In genomic region chr18:9101730-9102390, GRCh38 we compare ENCODE assay signal across 1 cellular context.
A peak's percentile ranks its signal among the peaks of the same experiment; 100 is the strongest.
TF ChIP-seq lines count a peak whose summit lies in the region.

No MANE protein-coding gene starts in this region.

TF ChIP-seq in K562, 482 proteins besides CTCF, POLR2A, EP300 and RAD21 (continued from another document and continues in another):
- TF ChIP-seq RBBP5 (IDR thresholded peaks at IDR 0.05; ENCODE audit: borderline replicate concordance, insufficient read depth, low read length, poor library complexity, severe bottlenecking) (no peak), E2F3 (CRISPR knock-in tag; IDR thresholded peaks at IDR 0.05) (no peak), MLX (CRISPR knock-in tag; conservative IDR thresholded peaks at IDR 0.05) (no peak), ELF1 (tag; IDR thresholded peaks at IDR 0.05) (peak; percentile 81), TARDBP (IDR thresholded peaks at IDR 0.05) (peak; percentile 54; the same call in 1 of the 2 replicates), HNRNPL (IDR thresholded peaks at IDR 0.05; ENCODE audit: low read depth, low read length) (no peak), ATF2 (CRISPR knock-in tag; IDR thresholded peaks at IDR 0.05) (no peak), ZHX1 (conservative IDR thresholded peaks at IDR 0.05; ENCODE audit: low read length) (no peak), ARHGAP35 (IDR thresholded peaks at IDR 0.05; ENCODE audit: partially characterized antibody) (no peak), MLLT1 (IDR thresholded peaks at IDR 0.05) (peak; percentile 30 to 62; a peak in 1 of 4 replicates), ZNF232 (CRISPR knock-in tag; IDR thresholded peaks at IDR 0.05) (no peak), NFYB (IDR thresholded peaks at IDR 0.05; ENCODE audit: extremely low read depth, insufficient read length) (no peak), IRF1 (CRISPR knock-in tag; IDR thresholded peaks at IDR 0.05; ENCODE audit: borderline replicate concordance) (no peak), ZNF764 (CRISPR knock-in tag; IDR thresholded peaks at IDR 0.05; ENCODE audit: low read depth) (no peak), ZNF24 (IDR thresholded peaks at IDR 0.05) (no peak), ZKSCAN8 (CRISPR knock-in tag; IDR thresholded peaks at IDR 0.05) (no peak), ARID3B (CRISPR knock-in tag; IDR thresholded peaks at IDR 0.05; ENCODE audit: borderline replicate concordance) (no peak), SRSF1 (IDR thresholded peaks at IDR 0.05; ENCODE audit: low read depth, low read length) (no peak), KAT2B (IDR thresholded peaks at IDR 0.05; ENCODE audit: low read depth, low read length) (no peak), STAG1 (CRISPR knock-in tag; IDR thresholded peaks at IDR 0.05; ENCODE audit: borderline replicate concordance) (no peak), SNAPC5 (CRISPR knock-in tag; IDR thresholded peaks at IDR 0.05) (no peak), MYBL2 (IDR thresholded peaks at IDR 0.05; ENCODE audit: low read depth) (no peak), MYBL2 (CRISPR knock-in tag; IDR thresholded peaks at IDR 0.05; ENCODE audit: borderline replicate concordance) (no peak), SIN3A (IDR thresholded peaks at IDR 0.05; ENCODE audit: borderline replicate concordance in 2 of 2, control insufficient read depth in 1 of 2, low read depth in 2 of 2, low read length in 2 of 2) (no peak), ARID1B (IDR thresholded peaks at IDR 0.05) (no peak), POLR2H (tag; IDR thresholded peaks at IDR 0.05; ENCODE audit: low read depth) (peak; percentile 85), GABPB2 (CRISPR knock-in tag; conservative IDR thresholded peaks at IDR 0.05) (no peak), ATF1 (CRISPR knock-in tag; IDR thresholded peaks at IDR 0.05) (no peak), ATF1 (tag; IDR thresholded peaks at IDR 0.05) (peak; percentile 90), TAF7 (tag; IDR thresholded peaks at IDR 0.05) (no peak), MEF2D (tag; conservative IDR thresholded peaks at IDR 0.05; ENCODE audit: low read depth) (no peak), CXXC5 (CRISPR knock-in tag; IDR thresholded peaks at IDR 0.05) (no peak), ZNF140 (CRISPR knock-in tag; IDR thresholded peaks at IDR 0.05) (no peak), ZKSCAN3 (CRISPR knock-in tag; IDR thresholded peaks at IDR 0.05) (no peak), HLTF (IDR thresholded peaks at IDR 0.05) (no peak), CLOCK (CRISPR knock-in tag; IDR thresholded peaks at IDR 0.05; ENCODE audit: borderline replicate concordance) (no peak), DACH1 (IDR thresholded peaks at IDR 0.05; ENCODE audit: partially characterized antibody) (no peak), E2F6 (IDR thresholded peaks at IDR 0.05; ENCODE audit: borderline replicate concordance in 1 of 2, extremely low read depth in 1 of 2, insufficient read depth in 1 of 2, insufficient read length in 1 of 2, low read depth in 1 of 2, low read length in 1 of 2, poor library complexity in 1 of 2, severe bottlenecking in 1 of 2) (no peak), E2F8 (IDR thresholded peaks at IDR 0.05; ENCODE audit: low read depth, partially characterized antibody) (peak; percentile 61), BRD4 (IDR thresholded peaks at IDR 0.05) (no peak), RHOXF2B (CRISPR knock-in tag; conservative IDR thresholded peaks at IDR 0.05) (no peak), PRPF4 (IDR thresholded peaks at IDR 0.05; ENCODE audit: insufficient read depth, low read depth, low read length, poor library complexity, severe bottlenecking) (no peak), ZBTB34 (CRISPR knock-in tag; IDR thresholded peaks at IDR 0.05) (no peak), MNT (conservative IDR thresholded peaks at IDR 0.05) (no peak), MYNN (IDR thresholded peaks at IDR 0.05) (no peak), MYNN (CRISPR knock-in tag; IDR thresholded peaks at IDR 0.05) (no peak), RBM25 (IDR thresholded peaks at IDR 0.05; ENCODE audit: low read depth, low read length, severe bottlenecking) (no peak), MTA3 (IDR thresholded peaks at IDR 0.05; ENCODE audit: borderline replicate concordance) (0 out of 2 replicates have a peak, but pooled peaks have one; percentile 16), RB1 (IDR thresholded peaks at IDR 0.05; ENCODE audit: low read depth) (no peak), HNRNPH1 (optimal IDR thresholded peaks at IDR 0.05; ENCODE audit: low read depth, low read length) (no peak)
